ENCODE assay signal across 8 cellular contexts in genomic region chr1:156740307-156740678, GRCh38. TPM values are rescaled to one million over a fixed set of nuclear protein-coding genes. Genes with fewer than 3 reads are reported as not detected.
DNase-seq lines count a peak whose midpoint lies in the region; ATAC-seq and TF ChIP-seq lines count a peak whose summit lies in the region.

No MANE protein-coding gene starts in this region.

- POLR2A ChIA-PET in naive thymus-derived CD8-positive, alpha-beta T cell (lab: Charles Lee), result interaction anchor here (1.0 to 4.4 kb wide), 9 partner anchors 11 to 239 kb away, joined by 3 to 104 read pairs (median 7); partner anchors contain the start of genes HDGF, ISG20L2, METTL25B and PRCC

- H3K9me3 Mint-ChIP-seq in chondrocyte (ENCODE audit: low read depth), result no peaks in the 10 kb centered on the region
- H3K9me3 Mint-ChIP-seq in naive thymus-derived CD8-positive, alpha-beta T cell, result peaks cover 0 to 2% (median 0%) of the 10 kb centered on the region in 9 donors

- no peak for ATAC-seq in naive thymus-derived CD8-positive, alpha-beta T cell
- no peak for ATAC-seq in HG03280 (IDR thresholded peaks at IDR 0.05; ENCODE audit: unreplicated experiment)

- H3K4me3 Mint-ChIP-seq in chondrocyte (ENCODE audit: unreplicated experiment), result peak overlapping the region; percentile 99
- H3K4me3 Mint-ChIP-seq in naive thymus-derived CD8-positive, alpha-beta T cell, result peak overlapping the region; percentile 92 to 99 (median 96)

- peaks cover 14% of the 10 kb centered on the region for H3K36me3 Mint-ChIP-seq in chondrocyte (ENCODE audit: low read depth)
- peaks cover 0 to 37% (median 4%) of the 10 kb centered on the region in 3 donors for H3K36me3 Mint-ChIP-seq in naive thymus-derived CD8-positive, alpha-beta T cell

- DNase-seq in DMS53 treated with DMSO at 0.1 percent for 48 hours (lab: John Stamatoyannopoulos, UW; ENCODE audit: unreplicated experiment) (peak; percentile 27), LHCN-M2 (ENCODE audit: low read depth) (peak; percentile 31), chondrocyte (ENCODE audit: low spot score) (no peak), NCI-H1417 treated with DMSO at 0.1 percent for 48 hours (lab: John Stamatoyannopoulos, UW) (no peak), NCI-H1092 treated with DMSO at 0.1 percent for 48 hours (lab: John Stamatoyannopoulos, UW) (no peak), EL (no peak)
- DNase-seq in naive thymus-derived CD8-positive, alpha-beta T cell, result no peak

- no peaks in the 10 kb centered on the region for H3K27me3 Mint-ChIP-seq in chondrocyte (ENCODE audit: low read depth)
- H3K27me3 Mint-ChIP-seq in naive thymus-derived CD8-positive, alpha-beta T cell, result no peaks in the 10 kb centered on the region

- peaks cover 25% of the 10 kb centered on the region for H3K4me1 Mint-ChIP-seq in chondrocyte (ENCODE audit: low read depth)
- H3K4me1 Mint-ChIP-seq in naive thymus-derived CD8-positive, alpha-beta T cell, result peaks cover 15 to 41% (median 38%) of the 10 kb centered on the region in 4 donors

- no peak for TF ChIP-seq CTCF in chondrocyte (IDR thresholded peaks at IDR 0.05)

- H3K27ac Mint-ChIP-seq in chondrocyte (ENCODE audit: unreplicated experiment), result peak overlapping the region; percentile 84
- peak overlapping the region; percentile 94 to 99 (median 98) for H3K27ac Mint-ChIP-seq in naive thymus-derived CD8-positive, alpha-beta T cell

RNA-seq across cellular contexts. Expression of gene MRPL24, which starts 0.6 kb away (rescaled TPM):
- total RNA-seq in LHCN-M2 (2014; rRNA removed) (80.4 and 86.1 TPM in 2 replicates), chondrocyte (38.6 to 58.3 TPM (median 40.3 TPM) in 3 replicates)
- polyA plus RNA-seq in LHCN-M2 (2012), result 124 TPM
- 10 to 100 TPM; 49.7 to 56.9 TPM for total RNA-seq in naive thymus-derived CD8-positive, alpha-beta T cell
- polyA plus RNA-seq in naive thymus-derived CD8-positive, alpha-beta T cell, result 100 to 1,000 TPM in 2 of 3 donors, 10 to 100 TPM in 1; 98.6 to 109 (median 103) TPM

RNA-seq across cellular contexts. Expression of gene HDGF, which starts 11.2 kb away (rescaled TPM):
- total RNA-seq in LHCN-M2 (2014; rRNA removed) (327 and 339 TPM in 2 replicates), chondrocyte (136 to 143 TPM (median 140 TPM) in 3 replicates)
- polyA plus RNA-seq in LHCN-M2 (2012), result 270 TPM
- total RNA-seq in naive thymus-derived CD8-positive, alpha-beta T cell, result 100 to 1,000 TPM in 1 of 2 experiments, 10 to 100 TPM in 1; 95.4 to 103 TPM
- 10 to 100 TPM; 25.0 to 50.1 (median 41.3) TPM for polyA plus RNA-seq in naive thymus-derived CD8-positive, alpha-beta T cell

RNA-seq across cellular contexts. Expression of gene ISG20L2, which starts 11.7 kb away (rescaled TPM):
- total RNA-seq in LHCN-M2 (2014; rRNA removed) (14.2 and 25.6 TPM in 2 replicates), chondrocyte (22.3 to 45.7 TPM (median 23.7 TPM) in 3 replicates)
- polyA plus RNA-seq in LHCN-M2 (2012), result 15.8 TPM
- total RNA-seq in naive thymus-derived CD8-positive, alpha-beta T cell, result 10 to 100 TPM; 45.0 to 50.3 TPM
- polyA plus RNA-seq in naive thymus-derived CD8-positive, alpha-beta T cell, result 10 to 100 TPM; 20.0 to 23.4 (median 20.7) TPM

RNA-seq across cellular contexts. Expression of gene METTL25B, which starts 12.0 kb away (rescaled TPM):
- total RNA-seq in LHCN-M2 (2014; rRNA removed) (10.0 and 11.2 TPM in 2 replicates), chondrocyte (11.4 to 17.1 TPM (median 14.1 TPM) in 3 replicates)
- 10.6 TPM for polyA plus RNA-seq in LHCN-M2 (2012)
- 10 to 100 TPM; 33.6 to 39.3 TPM for total RNA-seq in naive thymus-derived CD8-positive, alpha-beta T cell
- 1 to 10 TPM; 2.3 to 6.7 (median 5.6) TPM for polyA plus RNA-seq in naive thymus-derived CD8-positive, alpha-beta T cell

RNA-seq across cellular contexts. Expression of gene PRCC, which starts 27.0 kb away (rescaled TPM):
- total RNA-seq in LHCN-M2 (2014; rRNA removed) (36.8 and 44.4 TPM in 2 replicates), chondrocyte (57.0 to 61.7 TPM (median 60.9 TPM) in 3 replicates)
- 44.1 TPM for polyA plus RNA-seq in LHCN-M2 (2012)
- 10 to 100 TPM; 59.5 to 64.0 TPM for total RNA-seq in naive thymus-derived CD8-positive, alpha-beta T cell
- 10 to 100 TPM; 22.9 to 55.7 (median 39.9) TPM for polyA plus RNA-seq in naive thymus-derived CD8-positive, alpha-beta T cell

Comparison
In these comparisons a context has a peak if more than half of its experiments do, and no peak if none do; other contexts are left out.
1. DNase-seq: peak in DMS53 treated with DMSO at 0.1 percent for 48 hours (single experiment) and LHCN-M2 (single experiment); none in chondrocyte (single experiment), naive thymus-derived CD8-positive, alpha-beta T cell (0 of 10), NCI-H1417 treated with DMSO at 0.1 percent for 48 hours (single experiment), NCI-H1092 treated with DMSO at 0.1 percent for 48 hours (single experiment) and EL (single experiment).